11 cellular contexts compared by ENCODE assay signal in the genomic region with DNA sequence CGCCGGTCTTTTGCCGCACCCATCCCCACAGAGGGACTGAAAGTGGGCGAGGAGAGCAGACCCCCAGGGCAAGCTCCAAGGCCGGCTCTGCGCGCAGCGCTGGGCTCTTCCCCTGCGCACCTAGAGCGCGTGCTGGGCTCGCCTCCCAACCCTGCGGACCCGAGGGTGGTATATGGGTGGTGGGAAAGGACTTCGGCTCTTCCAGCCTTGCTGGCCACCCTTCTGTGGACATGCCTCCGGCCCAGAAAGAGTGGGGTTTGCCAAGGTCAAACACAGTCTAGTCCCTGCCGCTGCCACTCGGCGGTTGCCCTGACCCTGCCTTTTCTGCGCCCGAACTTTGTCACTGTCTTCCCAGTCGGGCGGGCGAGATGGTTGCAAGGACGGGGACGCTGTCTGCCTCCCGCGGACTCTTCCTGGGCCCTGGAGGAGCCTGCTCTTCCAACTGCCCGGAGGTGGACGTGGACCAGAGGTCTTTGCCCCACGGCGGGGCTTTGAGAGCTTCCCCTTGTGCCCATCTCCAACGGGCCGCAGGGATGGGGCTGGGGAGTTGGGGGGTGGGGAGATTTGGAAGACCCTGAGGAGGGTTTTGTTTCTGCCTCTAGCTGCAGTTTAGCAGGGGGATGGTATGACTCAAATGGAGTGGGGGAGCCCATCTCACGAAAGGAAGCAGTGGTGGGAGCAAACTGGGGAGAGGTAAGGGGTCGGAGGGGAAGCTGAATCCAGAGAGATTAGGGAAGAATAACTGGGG. TPM values are rescaled to one million over a fixed set of nuclear protein-coding genes. Genes with fewer than 3 reads are reported as not detected.
DNase-seq lines count a peak whose midpoint lies in the region; ATAC-seq lines count a peak whose summit lies in the region.
"Had no signal": no experiment of that assay in that cellular context is flagged by ENCODE, and none has a peak within 500 bp of the region (broad histone marks: within the 10 kb centered on the region; RNA-seq: fewer than 3 reads in every experiment).

No MANE protein-coding gene starts in this region.

- H3K4me1 Mint-ChIP-seq in activated CD4-positive, alpha-beta T cell treated with anti-CD3 and anti-CD28 coated beads, Interleukin-2, amount 10 ng/mL, durations not matched to agents 24 days and 14 days: peaks cover 5% of the 10 kb centered on the region
- H3K4me1 Mint-ChIP-seq: stimulated activated memory B cell treated with anti-CD40 and anti-IgM and Interleukin-4, amounts not matched to agents 10 μg/mL and 1 μg/mL and 100 μg/mL, for 72 hours had no signal

- H3K9me3 Mint-ChIP-seq in activated CD4-positive, alpha-beta T cell treated with anti-CD3 and anti-CD28 coated beads, Interleukin-2, amount 10 ng/mL, durations not matched to agents 24 days and 14 days: no peaks in the 10 kb centered on the region
- H3K9me3 Mint-ChIP-seq: stimulated activated memory B cell treated with anti-CD40 and anti-IgM and Interleukin-4, amounts not matched to agents 10 μg/mL and 1 μg/mL and 100 μg/mL, for 72 hours had no signal

- H3K36me3 Mint-ChIP-seq in activated CD4-positive, alpha-beta T cell treated with anti-CD3 and anti-CD28 coated beads, Interleukin-2, amount 10 ng/mL, durations not matched to agents 24 days and 14 days (ENCODE audit: low read depth): no peaks in the 10 kb centered on the region
- H3K36me3 Mint-ChIP-seq: stimulated activated memory B cell treated with anti-CD40 and anti-IgM and Interleukin-4, amounts not matched to agents 10 μg/mL and 1 μg/mL and 100 μg/mL, for 72 hours had no signal

- no peak overlapping the region for H3K27ac Mint-ChIP-seq in activated CD4-positive, alpha-beta T cell treated with anti-CD3 and anti-CD28 coated beads, Interleukin-2, amount 10 ng/mL, durations not matched to agents 24 days and 14 days
- H3K27ac Mint-ChIP-seq: stimulated activated memory B cell treated with anti-CD40 and anti-IgM and Interleukin-4, amounts not matched to agents 10 μg/mL and 1 μg/mL and 100 μg/mL, for 72 hours had no signal

- peaks cover 22% of the 10 kb centered on the region for H3K4me1 ChIP-seq in adipocyte (ENCODE audit: control insufficient read depth, insufficient read depth, low read length)
- peaks cover 2 to 17% (median 15%) of the 10 kb centered on the region in 5 donors for H3K4me1 ChIP-seq in subcutaneous abdominal adipose tissue (ENCODE audit: control insufficient read depth in 5 of 5, insufficient read depth in 5 of 5, low read length in 5 of 5)

- intact Hi-C loops in activated CD4-positive, alpha-beta T cell treated with anti-CD3 and anti-CD28 coated beads, Interleukin-2, amount 10 ng/mL, durations not matched to agents 24 days and 14 days (cut with micrococcal nuclease): no loop called here

- H3K9me3 ChIP-seq in adipocyte (ENCODE audit: control insufficient read depth, low read length) (no peaks in the 10 kb centered on the region), subcutaneous abdominal adipose tissue (ENCODE audit: control insufficient read depth in 5 of 5, low read length in 5 of 5) (no peaks in the 10 kb centered on the region)

- no peak overlapping the region for H3K27ac ChIP-seq in subcutaneous abdominal adipose tissue (ENCODE audit: low read depth, low read length)

- H3K27me3 ChIP-seq in adipocyte (replicated peaks; ENCODE audit: control insufficient read depth, insufficient read depth, low read length) (peaks cover 46% of the 10 kb centered on the region), subcutaneous abdominal adipose tissue (ENCODE audit: control insufficient read depth in 5 of 5, insufficient read depth in 4 of 5, low read length in 5 of 5) (peaks cover 24 to 51% (median 27%) of the 10 kb centered on the region in 5 donors)

- no peak overlapping the region for H3K9ac ChIP-seq in adipocyte (ENCODE audit: low read length)
- no peak overlapping the region for H3K9ac ChIP-seq in subcutaneous abdominal adipose tissue (ENCODE audit: low read length in 5 of 5)

- H3K4me3 Mint-ChIP-seq in activated CD4-positive, alpha-beta T cell treated with anti-CD3 and anti-CD28 coated beads, Interleukin-2, amount 10 ng/mL, durations not matched to agents 24 days and 14 days: peak overlapping the region; percentile 10
- H3K4me3 Mint-ChIP-seq: stimulated activated memory B cell treated with anti-CD40 and anti-IgM and Interleukin-4, amounts not matched to agents 10 μg/mL and 1 μg/mL and 100 μg/mL, for 72 hours had no signal

- H3K36me3 ChIP-seq in adipocyte (ENCODE audit: control insufficient read depth, insufficient read depth, low read length, severe bottlenecking): no peaks in the 10 kb centered on the region
- no peaks in the 10 kb centered on the region for H3K36me3 ChIP-seq in subcutaneous abdominal adipose tissue (ENCODE audit: control insufficient read depth in 5 of 5, insufficient read depth in 5 of 5, low read length in 5 of 5)

- DNase-seq in activated CD4-positive, alpha-beta T cell treated with anti-CD3 and anti-CD28 coated beads, Interleukin-2, amount 10 ng/mL, durations not matched to agents 24 days and 14 days: no peak
- no peak for DNase-seq in activated CD4-positive, alpha-beta T cell treated with anti-CD3 and anti-CD28 coated beads, Interleukin-2, amount 50 U/mL, for 48 hours
- no peak for DNase-seq in adipocyte (ENCODE audit: low read depth)
- peak; percentile 42 for DNase-seq in left kidney (ENCODE audit: low read depth, low spot score)
- DNase-seq in stimulated activated CD4-positive, alpha-beta T cell treated with anti-CD3 and anti-CD28 coated beads, Interleukin-2, amount 100 ng/mL, for 24 hours: no peak
- DNase-seq: activated CD8-positive, alpha-beta memory T cell treated with anti-CD3 and anti-CD28 coated beads, Interleukin-2, amount 50 U/mL, for 48 hours; SIG-M5 had no signal

- H3K27me3 Mint-ChIP-seq in activated CD4-positive, alpha-beta T cell treated with anti-CD3 and anti-CD28 coated beads, Interleukin-2, amount 10 ng/mL, durations not matched to agents 24 days and 14 days: peaks cover 42% of the 10 kb centered on the region

- ATAC-seq in GM19351 (IDR thresholded peaks at IDR 0.05; ENCODE audit: unreplicated experiment) (no peak), HG02852 (IDR thresholded peaks at IDR 0.05; ENCODE audit: unreplicated experiment) (no peak)
- ATAC-seq: stimulated activated memory B cell treated with anti-CD40 and anti-IgM and Interleukin-4, amounts not matched to agents 10 μg/mL and 1 μg/mL and 100 μg/mL, for 72 hours had no signal

- peak overlapping the region; percentile 82 for H3K4me3 ChIP-seq in adipocyte (ENCODE audit: low read length)
- peak overlapping the region in 4 of 5 donors; percentile 60 to 79 (median 66) for H3K4me3 ChIP-seq in subcutaneous abdominal adipose tissue (ENCODE audit: low read depth in 1 of 5, low read length in 5 of 5)

RNA-seq across cellular contexts. Expression of a gene that starts 1.5 kb away (rescaled TPM):
- 1.5 and 2.8 TPM in 2 replicates for total RNA-seq in activated CD4-positive, alpha-beta T cell treated with anti-CD3 and anti-CD28 coated beads, Interleukin-2, amount 10 ng/mL, durations not matched to agents 24 days and 14 days
